16 cellular contexts compared by ENCODE assay signal in the genomic region with DNA sequence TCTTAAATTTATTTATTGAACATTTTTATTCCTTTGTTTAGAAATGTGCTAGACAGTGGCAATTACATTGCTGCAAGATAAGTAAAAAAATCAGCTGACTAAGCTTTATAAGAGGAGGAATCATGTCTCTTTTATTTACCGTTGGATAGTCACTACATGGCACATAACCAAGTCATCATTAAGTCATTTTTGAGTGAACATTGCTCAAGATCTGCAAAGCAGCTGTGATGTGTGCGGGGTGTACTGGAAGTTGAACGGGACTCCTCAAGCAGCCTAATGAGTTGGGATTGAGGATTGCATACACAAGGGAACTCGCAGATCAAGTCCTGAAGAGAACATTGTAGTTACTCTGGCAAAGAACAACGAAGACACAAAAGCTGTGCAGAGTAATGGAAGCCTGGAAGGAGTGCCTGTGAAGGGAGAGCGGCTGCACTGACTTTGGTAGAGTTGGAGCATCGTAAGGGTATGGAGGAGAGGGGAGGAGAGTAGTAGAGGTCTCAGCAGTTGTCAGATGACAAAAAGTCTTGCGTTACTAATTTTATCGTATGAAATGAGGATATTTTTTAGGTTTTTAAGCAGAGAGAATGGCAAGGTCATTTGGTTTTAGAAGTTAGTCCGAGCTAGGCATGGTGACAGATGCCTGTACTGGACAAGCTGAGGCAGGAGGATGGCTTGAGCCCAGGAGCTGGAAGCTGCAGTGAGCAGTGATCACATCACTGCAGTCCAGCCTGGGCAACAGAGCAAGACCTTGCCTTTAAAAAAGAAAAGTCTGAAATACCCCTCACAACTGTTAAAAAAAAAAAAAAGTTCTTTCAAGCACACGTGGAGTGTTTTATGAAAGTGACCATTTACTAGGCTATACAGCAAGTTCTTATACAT.
DNase-seq lines count a peak whose midpoint lies in the region; ATAC-seq and TF ChIP-seq lines count a peak whose summit lies in the region.
"Had no signal": no experiment of that assay in that cellular context is flagged by ENCODE, and none has a peak within 500 bp of the region (broad histone marks: within the 10 kb centered on the region; RNA-seq: fewer than 3 reads in every experiment).

No MANE protein-coding gene starts in this region.

- H3K4me1 Mint-ChIP-seq in H9: peaks cover 55 to 62% of the 10 kb centered on the region in 2 experiments
- H3K4me1 Mint-ChIP-seq in T-helper 2 cell treated with Interferon-gamma antibody and Interleukin-4, amounts not matched to agents 5 μg/mL and 100 μg/mL, for 36 hours (ENCODE audit: low read depth): no peaks in the 10 kb centered on the region

- no peak overlapping the region for H2BK20ac ChIP-seq in H9 (ENCODE audit: low read depth, low read length, poor library complexity, severe bottlenecking)

- no peak overlapping the region for H3K18ac ChIP-seq in H9 (ENCODE audit: insufficient read length, low read depth, low read length)

- H2BK15ac ChIP-seq in H9 (ENCODE audit: low read depth, low read length): no peak overlapping the region

- no peak overlapping the region for H3T11ph ChIP-seq in H9 (ENCODE audit: low read length)

- H4K20me1 ChIP-seq in H9 (ENCODE audit: control insufficient read depth, insufficient read depth, insufficient read length): no peaks in the 10 kb centered on the region

- H3K9me3 Mint-ChIP-seq in H9: no peaks in the 10 kb centered on the region; a peak in 1 of 5 replicates
- H3K9me3 Mint-ChIP-seq in T-helper 2 cell treated with Interferon-gamma antibody and Interleukin-4, amounts not matched to agents 5 μg/mL and 100 μg/mL, for 36 hours: no peaks in the 10 kb centered on the region
- H3K9me3 Mint-ChIP-seq: activated T-cell treated with anti-CD3 and anti-CD28 coated beads, Interleukin-2, amount 50 U/mL, for 72 hours; nephron had no signal

- no peak overlapping the region for H3K14ac ChIP-seq in H9 (ENCODE audit: insufficient read depth, low read length)

- H3K27me3 ChIP-seq in H9 (ENCODE audit: insufficient read depth, low read length) (no peaks in the 10 kb centered on the region), iPS-18a (ENCODE audit: control insufficient read depth, insufficient read depth, low read length) (no peaks in the 10 kb centered on the region), testis (no peaks in the 10 kb centered on the region)
- H3K27me3 ChIP-seq: spleen, tibial nerve had no signal

- H3K27me3 Mint-ChIP-seq in H9 (ENCODE audit: low read depth): no peaks in the 10 kb centered on the region; the same call in 1 of the 2 replicates
- H3K27me3 Mint-ChIP-seq in T-helper 2 cell treated with Interferon-gamma antibody and Interleukin-4, amounts not matched to agents 5 μg/mL and 100 μg/mL, for 36 hours (ENCODE audit: low read depth): peaks cover 4% of the 10 kb centered on the region
- H3K27me3 Mint-ChIP-seq: brain had no signal

- H3K79me2 ChIP-seq in H9 (ENCODE audit: insufficient read depth, low read length): peaks cover 3% of the 10 kb centered on the region; the same call in 1 of the 2 replicates

- H4K91ac ChIP-seq in H9 (ENCODE audit: insufficient read length, low read depth, low read length): no peak overlapping the region

- ATAC-seq in omental fat pad (ENCODE audit: low FRiP score): no peak
- ATAC-seq in GM18873 (IDR thresholded peaks at IDR 0.05; ENCODE audit: low FRiP score, unreplicated experiment): no peak
- ATAC-seq: activated T-cell treated with anti-CD3 and anti-CD28 coated beads, Interleukin-2, amount 50 U/mL, for 72 hours; SK-N-SH treated with all-trans-retinoic acid at 6 μM for 48 hours had no signal

- H2AFZ ChIP-seq in H9 (ENCODE audit: low read length): no peak overlapping the region

- H3K4me3 ChIP-seq in choroid plexus epithelial cell (ENCODE audit: low read depth, low read length) (no peak overlapping the region), iPS-18a (ENCODE audit: low read length) (no peak overlapping the region), testis (no peak overlapping the region)
- H3K4me3 ChIP-seq: spleen, tibial nerve had no signal

- H2AK5ac ChIP-seq in H9 (ENCODE audit: insufficient read length, low read length): no peak overlapping the region

- TF ChIP-seq POLR2A in testis (IDR thresholded peaks at IDR 0.05): no peak

- H2BK5ac ChIP-seq in H9 (ENCODE audit: insufficient read length, low read length): peak overlapping the region; percentile 23

- no peak overlapping the region for H4K8ac ChIP-seq in H9 (replicated peaks; ENCODE audit: insufficient read length, low read depth, low read length)

- no peak overlapping the region for H3K4me2 ChIP-seq in H9 (ENCODE audit: insufficient read depth, insufficient read length, low read length)

- H3K36me3 ChIP-seq in iPS-18a (ENCODE audit: control insufficient read depth, low read depth, low read length) (peaks cover 3% of the 10 kb centered on the region), testis (ENCODE audit: low read depth, missing control alignments) (no peaks in the 10 kb centered on the region)
- H3K36me3 ChIP-seq: spleen, tibial nerve had no signal

- no peaks in the 10 kb centered on the region for H3K23me2 ChIP-seq in H9 (ENCODE audit: insufficient read length, low read depth, low read length, poor library complexity, severe bottlenecking)

- no peak overlapping the region for H2BK120ac ChIP-seq in H9 (ENCODE audit: low read depth, low read length, poor library complexity, severe bottlenecking)

- H3K56ac ChIP-seq in H9 (ENCODE audit: insufficient read length, low read depth, low read length): no peak overlapping the region

- H2BK12ac ChIP-seq in H9 (ENCODE audit: insufficient read length, low read depth, low read length): no peak overlapping the region

- no peak overlapping the region for H3K4ac ChIP-seq in H9 (ENCODE audit: low read depth, low read length)

- no peak overlapping the region for H3K4me3 Mint-ChIP-seq in H9
- H3K4me3 Mint-ChIP-seq in T-helper 2 cell treated with Interferon-gamma antibody and Interleukin-4, amounts not matched to agents 5 μg/mL and 100 μg/mL, for 36 hours: no peak overlapping the region
- H3K4me3 Mint-ChIP-seq: activated T-cell treated with anti-CD3 and anti-CD28 coated beads, Interleukin-2, amount 50 U/mL, for 72 hours; brain; nephron had no signal

- H3K4me1 ChIP-seq in H9 (ENCODE audit: insufficient read depth, low read length): peaks cover 12% of the 10 kb centered on the region
- peaks cover 42% of the 10 kb centered on the region for H3K4me1 ChIP-seq in iPS-18a (ENCODE audit: control insufficient read depth, low read depth, low read length)
- no peaks in the 10 kb centered on the region for H3K4me1 ChIP-seq in testis
- H3K4me1 ChIP-seq: spleen had no signal

- TF ChIP-seq CTCF in H9 (conservative IDR thresholded peaks at IDR 0.05) (no peak), choroid plexus epithelial cell (conservative IDR thresholded peaks at IDR 0.05; ENCODE audit: low read depth, low read length) (no peak), testis (IDR thresholded peaks at IDR 0.05) (no peak), omental fat pad (IDR thresholded peaks at IDR 0.05) (no peak)

- no peak overlapping the region for H3K9ac ChIP-seq in H9 (ENCODE audit: extremely low read depth, insufficient read length, low read length)
- no peak overlapping the region for H3K9ac ChIP-seq in iPS-18a (ENCODE audit: low read length)

- peak overlapping the region; percentile 34 for H3K27ac ChIP-seq in H9 (ENCODE audit: insufficient read length, low read depth, low read length)
- H3K27ac ChIP-seq in iPS-18a (ENCODE audit: low read length): peak overlapping the region; percentile 22
- no peak overlapping the region for H3K27ac ChIP-seq in testis
- H3K27ac ChIP-seq: spleen, tibial nerve had no signal

- H3K9me3 ChIP-seq in H9 (ENCODE audit: control insufficient read depth, low read depth, low read length): no peaks in the 10 kb centered on the region
- H3K9me3 ChIP-seq in iPS-18a (ENCODE audit: control insufficient read depth, low read depth, low read length): no peaks in the 10 kb centered on the region
- no peaks in the 10 kb centered on the region for H3K9me3 ChIP-seq in testis
- H3K9me3 ChIP-seq: tibial nerve had no signal

- H4K5ac ChIP-seq in H9 (ENCODE audit: insufficient read length, low read depth, low read length): no peak overlapping the region

- peaks cover 3 to 14% (median 6%) of the 10 kb centered on the region in 3 experiments; a peak in 4 of 7 replicates for H3K36me3 Mint-ChIP-seq in H9 (ENCODE audit: insufficient read depth in 1 of 3, low read depth in 3 of 3)
- no peaks in the 10 kb centered on the region for H3K36me3 Mint-ChIP-seq in T-helper 2 cell treated with Interferon-gamma antibody and Interleukin-4, amounts not matched to agents 5 μg/mL and 100 μg/mL, for 36 hours (ENCODE audit: low read depth)

- DNase-seq in H9 (no peak), choroid plexus epithelial cell (ENCODE audit: low read depth) (peak; percentile 71), testis (peak; percentile 62), omental fat pad (ENCODE audit: low spot score) (no peak)
- DNase-seq in T-helper 2 cell treated with Interferon-gamma antibody and Interleukin-4, amounts not matched to agents 5 μg/mL and 100 μg/mL, for 36 hours (ENCODE audit: low spot score): no peak
- DNase-seq: activated CD4-positive, alpha-beta T cell treated with anti-CD3 and anti-CD28 coated beads for 4 hours; activated T-cell treated with anti-CD3 and anti-CD28 coated beads, Interleukin-2, amount 50 U/mL, for 72 hours; Calu3; NCI-H2107; spleen had no signal

- H3K23ac ChIP-seq in H9 (ENCODE audit: insufficient read length, low read depth, low read length): no peak overlapping the region

- no CpG with 5 or more reads among the region's 11 CpGs for WGBS in H9 (ENCODE audit: extremely low coverage, insufficient read length, low lambda C conversion rate)
- WGBS in testis, 2 donors: 60 to 71% methylated on average over 11 of the region's 11 CpGs

- intact Hi-C loops in testis (cut with DNase I; ENCODE audit: low total_unique reads): no loop called here

- no peaks in the 10 kb centered on the region for H3K79me1 ChIP-seq in H9 (ENCODE audit: insufficient read depth, low read depth, low read length, poor library complexity, severe bottlenecking)

- H3K27ac Mint-ChIP-seq in H9: peak overlapping the region; percentile 83 to 94 (median 88); a peak in 6 of 7 replicates
- H3K27ac Mint-ChIP-seq in T-helper 2 cell treated with Interferon-gamma antibody and Interleukin-4, amounts not matched to agents 5 μg/mL and 100 μg/mL, for 36 hours: no peak overlapping the region
- H3K27ac Mint-ChIP-seq: activated T-cell treated with anti-CD3 and anti-CD28 coated beads, Interleukin-2, amount 50 U/mL, for 72 hours had no signal

Comparison
In these comparisons a context has a peak if more than half of its experiments do, and no peak if none do; other contexts are left out.
1. DNase-seq: peak in choroid plexus epithelial cell (single experiment) and testis (single experiment); none in H9 (single experiment), omental fat pad (single experiment) and T-helper 2 cell treated with Interferon-gamma antibody and Interleukin-4, amounts not matched to agents 5 μg/mL and 100 μg/mL, for 36 hours (single experiment).
2. H3K27ac ChIP-seq: peak in H9 (single experiment) and iPS-18a (single experiment); none in testis (0 of 2).